ENCODE assay signal across 9 cellular contexts in genomic region chr3:60010778-60011177, GRCh38.
DNase-seq lines count a peak whose midpoint lies in the region; ATAC-seq, FAIRE-seq and TF ChIP-seq lines count a peak whose summit lies in the region.
"Had no signal": no experiment of that assay in that cellular context is flagged by ENCODE, and none has a peak within 500 bp of the region (broad histone marks: within the 10 kb centered on the region; RNA-seq: fewer than 3 reads in every experiment).

No MANE protein-coding gene starts in this region.

- H3K36me3 ChIP-seq in kidney (ENCODE audit: control insufficient read depth in 1 of 2, insufficient read depth in 2 of 2, low read length in 2 of 2): no peaks in the 10 kb centered on the region

- H3K9ac ChIP-seq in kidney (ENCODE audit: low read length in 2 of 2): no peak overlapping the region

- no peak for TF ChIP-seq CTCF in kidney (IDR thresholded peaks at IDR 0.05; ENCODE audit: borderline replicate concordance, extremely low read depth, insufficient read depth)

- DNase-seq in GM19240 (ENCODE audit: insufficient read length, low spot score) (peak; percentile 21), NCI-H2227 treated with DMSO at 0.1 percent for 48 hours (lab: John Stamatoyannopoulos, UW) (no peak), kidney (no peak), cortex of kidney (lab: John Stamatoyannopoulos, UW) (no peak), ecto neural progenitor cell (ENCODE audit: low spot score) (no peak)
- peak; percentile 18 to 44 for DNase-seq in activated CD4-positive, alpha-beta T cell treated with anti-CD3 and anti-CD28 coated beads, Interleukin-2, amount 50 U/mL, for 48 hours
- peak in 2 of 3 donors; percentile 12 to 44 for DNase-seq in stimulated activated CD4-positive, alpha-beta T cell treated with anti-CD3 and anti-CD28 coated beads, Interleukin-12 subunit alpha, Interleukin-12 subunit beta, amount 100 ng/mL, for 48 hours (ENCODE audit: low read depth in 2 of 3, low spot score in 1 of 3)

- H3K9me3 ChIP-seq in kidney (ENCODE audit: control insufficient read depth in 1 of 2, low read length in 2 of 2): no peaks in the 10 kb centered on the region

- no peaks in the 10 kb centered on the region for H3K4me1 ChIP-seq in kidney (ENCODE audit: control insufficient read depth in 1 of 2, insufficient read depth in 1 of 2, low read depth in 1 of 2, low read length in 2 of 2)

- FAIRE-seq in kidney (lab: Jason Lieb, UNC): no peak

- no peak overlapping the region for H3K4me3 ChIP-seq in kidney (ENCODE audit: low read length in 2 of 2)

- no peak overlapping the region for H3K27ac ChIP-seq in kidney (ENCODE audit: low read depth in 2 of 2, low read length in 2 of 2)
- H3K27ac ChIP-seq: epithelial cell of prostate had no signal

- ATAC-seq in HG03342 (IDR thresholded peaks at IDR 0.05; ENCODE audit: unreplicated experiment): peak; percentile 96

- intact Hi-C loops in kidney (cut with DNase I): no loop called here

Comparison
In these comparisons a context has a peak if more than half of its experiments do, and no peak if none do; other contexts are left out.
1. DNase-seq: peak in GM19240 (single experiment), activated CD4-positive, alpha-beta T cell treated with anti-CD3 and anti-CD28 coated beads, Interleukin-2, amount 50 U/mL, for 48 hours (2 of 2) and stimulated activated CD4-positive, alpha-beta T cell treated with anti-CD3 and anti-CD28 coated beads, Interleukin-12 subunit alpha, Interleukin-12 subunit beta, amount 100 ng/mL, for 48 hours (2 of 3); none in NCI-H2227 treated with DMSO at 0.1 percent for 48 hours (single experiment), kidney (single experiment), cortex of kidney (single experiment) and ecto neural progenitor cell (single experiment).